ENCODE assay signal across 1 cellular context in genomic region chr5:115379622-115380344, GRCh38.
TF ChIP-seq lines count a peak whose summit lies in the region.

No MANE protein-coding gene starts in this region.

TF ChIP-seq in HCT116, 20 proteins besides CTCF, POLR2A, EP300 and RAD21 (continued from another document):
- TF ChIP-seq CEBPB (IDR thresholded peaks at IDR 0.05; ENCODE audit: low read depth), result peak; percentile 66
- TF ChIP-seq POLR2AphosphoS5 (IDR thresholded peaks at IDR 0.05; ENCODE audit: low read depth, low read length), result peak; percentile 32; the same call in 1 of the 2 replicates
- peak; percentile 82 for TF ChIP-seq TCF7L2 (IDR thresholded peaks at IDR 0.05; ENCODE audit: borderline replicate concordance, extremely low read depth, insufficient read depth, insufficient read length)
- TF ChIP-seq SIN3A (IDR thresholded peaks at IDR 0.05; ENCODE audit: low read depth), result no peak
- TF ChIP-seq YY1 (IDR thresholded peaks at IDR 0.05; ENCODE audit: extremely low read depth, insufficient replicate concordance, low read depth, low read length), result no peak
- peak; percentile 45; the same call in 1 of the 2 replicates for TF ChIP-seq SRF (IDR thresholded peaks at IDR 0.05; ENCODE audit: low read depth)
- TF ChIP-seq ZNF274 (IDR thresholded peaks at IDR 0.05; ENCODE audit: low read depth, low read length), result no peak
- peak; percentile 80 for TF ChIP-seq MAX (IDR thresholded peaks at IDR 0.05)
- TF ChIP-seq ELF1 (IDR thresholded peaks at IDR 0.05; ENCODE audit: borderline replicate concordance, low read depth), result no peak
- peak; percentile 79; the same call in 1 of the 2 replicates for TF ChIP-seq CBX3 (IDR thresholded peaks at IDR 0.05; ENCODE audit: low read depth)
TF ChIP-seq in HCT116: peak in this region for 11.
